In the genomic region with DNA sequence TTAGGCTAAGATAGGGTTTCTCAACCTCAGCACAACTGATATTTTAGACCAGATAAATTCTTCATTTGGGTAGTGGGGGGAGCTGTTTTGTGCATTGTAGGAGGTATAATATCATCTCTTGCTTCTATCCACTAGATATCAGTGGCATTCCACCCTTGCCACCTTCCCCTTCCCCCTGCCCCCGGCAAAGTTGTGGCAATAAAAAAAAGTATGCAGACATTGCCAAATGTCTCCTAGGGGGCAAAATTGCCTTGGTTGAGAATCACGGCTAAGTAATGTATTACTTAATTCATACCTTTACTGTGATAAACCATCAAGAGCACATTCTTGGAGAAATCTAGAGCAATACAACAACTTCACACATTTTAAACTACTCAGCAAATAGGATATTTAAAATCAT, we compare ENCODE assay signal across 1 cellular context.
TF ChIP-seq lines count a peak whose summit lies in the region.

No MANE protein-coding gene starts in this region.

TF ChIP-seq in GM23338, 12 proteins besides CTCF, POLR2A, EP300 and RAD21 (continued from another document):
- TF ChIP-seq, protein P1, sequence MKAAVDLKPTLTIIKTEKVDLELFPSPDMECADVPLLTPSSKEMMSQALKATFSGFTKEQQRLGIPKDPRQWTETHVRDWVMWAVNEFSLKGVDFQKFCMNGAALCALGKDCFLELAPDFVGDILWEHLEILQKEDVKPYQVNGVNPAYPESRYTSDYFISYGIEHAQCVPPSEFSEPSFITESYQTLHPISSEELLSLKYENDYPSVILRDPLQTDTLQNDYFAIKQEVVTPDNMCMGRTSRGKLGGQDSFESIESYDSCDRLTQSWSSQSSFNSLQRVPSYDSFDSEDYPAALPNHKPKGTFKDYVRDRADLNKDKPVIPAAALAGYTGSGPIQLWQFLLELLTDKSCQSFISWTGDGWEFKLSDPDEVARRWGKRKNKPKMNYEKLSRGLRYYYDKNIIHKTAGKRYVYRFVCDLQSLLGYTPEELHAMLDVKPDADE (IDR thresholded peaks at IDR 0.05): no peak
- TF ChIP-seq NANOG (IDR thresholded peaks at IDR 0.05; ENCODE audit: borderline replicate concordance) (no peak), EZH2phosphoT487 (IDR thresholded peaks at IDR 0.05; ENCODE audit: unreplicated experiment) (no peak), POLR2AphosphoS5 (IDR thresholded peaks at IDR 0.05; ENCODE audit: low read depth) (no peak)
